In genomic region chr1:246569248-246570238, GRCh38 we compare ENCODE assay signal across 8 cellular contexts. TPM values are rescaled to one million over a fixed set of nuclear protein-coding genes. Genes with fewer than 3 reads are reported as not detected.
A peak's percentile ranks its signal among the peaks of the same experiment; 100 is the strongest.
DNase-seq lines count a peak whose midpoint lies in the region; ATAC-seq and TF ChIP-seq lines count a peak whose summit lies in the region.

No MANE protein-coding gene starts in this region.

- H2AK5ac ChIP-seq in H9 (ENCODE audit: insufficient read length, low read length) = no peak overlapping the region

- H3K36me3 Mint-ChIP-seq in H9 (ENCODE audit: insufficient read depth in 1 of 3, low read depth in 3 of 3) = peaks cover 0 to 5% (median 2%) of the 10 kb centered on the region in 3 experiments; a peak in 3 of 7 replicates

- H3K27ac Mint-ChIP-seq in H9 = peak overlapping the region in 2 of 3 experiments; percentile 3 to 45; a peak in 2 of 7 replicates

- H2BK15ac ChIP-seq in H9 (ENCODE audit: low read depth, low read length) = no peak overlapping the region

- no peak overlapping the region for H3K4me3 Mint-ChIP-seq in H9

- H3K23me2 ChIP-seq in H9 (ENCODE audit: insufficient read length, low read depth, low read length, poor library complexity, severe bottlenecking) = peaks cover 7% of the 10 kb centered on the region

- H3K27me3 ChIP-seq in H9 (ENCODE audit: insufficient read depth, low read length) (no peaks in the 10 kb centered on the region), Peyer's patch (no peaks in the 10 kb centered on the region)

- 0 out of 5 replicates have a peak, but pooled peaks cover 0 to 2% of the 10 kb centered on the region in 2 experiments for H3K9me3 Mint-ChIP-seq in H9

- no peak overlapping the region for H2AFZ ChIP-seq in H9 (ENCODE audit: low read length)

- H3K4me1 Mint-ChIP-seq in H9 = peaks cover 13 to 14% of the 10 kb centered on the region in 2 experiments

- TF ChIP-seq CTCF in H9 (conservative IDR thresholded peaks at IDR 0.05) (no peak), Peyer's patch (IDR thresholded peaks at IDR 0.05) (no peak), coronary artery (IDR thresholded peaks at IDR 0.05) (no peak)

- WGBS in H9 (ENCODE audit: extremely low coverage, insufficient read length, low lambda C conversion rate) = no CpG with 5 or more reads among the region's 8 CpGs

- no peaks in the 10 kb centered on the region for H4K20me1 ChIP-seq in H9 (ENCODE audit: control insufficient read depth, insufficient read depth, insufficient read length)

- H3K4me1 ChIP-seq in H9 (ENCODE audit: insufficient read depth, low read length) (no peaks in the 10 kb centered on the region; the same call in 1 of the 2 replicates), Peyer's patch (peaks cover 0 to 53% (median 9%) of the 10 kb centered on the region in 4 donors)

- no peak for ATAC-seq in GM19351 (IDR thresholded peaks at IDR 0.05; ENCODE audit: unreplicated experiment)
- ATAC-seq in HG03135 (IDR thresholded peaks at IDR 0.05; ENCODE audit: unreplicated experiment) = no peak

- peaks cover 14% of the 10 kb centered on the region; the same call in 1 of the 2 replicates for H3K79me2 ChIP-seq in H9 (ENCODE audit: insufficient read depth, low read length)

- no peak for TF ChIP-seq POLR2A in Peyer's patch (IDR thresholded peaks at IDR 0.05)

- peaks cover 4% of the 10 kb centered on the region for H3K79me1 ChIP-seq in H9 (ENCODE audit: insufficient read depth, low read depth, low read length, poor library complexity, severe bottlenecking)

- H3K27ac ChIP-seq in H9 (ENCODE audit: insufficient read length, low read depth, low read length) (no peak overlapping the region), Peyer's patch (peak overlapping the region; percentile 28 to 98 (median 60)), coronary artery (peak overlapping the region; percentile 13 to 77)

- H4K91ac ChIP-seq in H9 (ENCODE audit: insufficient read length, low read depth, low read length) = no peak overlapping the region

- H3K14ac ChIP-seq in H9 (ENCODE audit: insufficient read depth, low read length) = no peak overlapping the region

- no peaks in the 10 kb centered on the region for H3K9me3 ChIP-seq in H9 (ENCODE audit: control insufficient read depth, low read depth, low read length)
- no peaks in the 10 kb centered on the region for H3K9me3 ChIP-seq in Peyer's patch

- no peak overlapping the region for H3K4ac ChIP-seq in H9 (ENCODE audit: low read depth, low read length)

- no peak overlapping the region for H2BK12ac ChIP-seq in H9 (ENCODE audit: insufficient read length, low read depth, low read length)

- H3K23ac ChIP-seq in H9 (ENCODE audit: insufficient read length, low read depth, low read length) = no peak overlapping the region

- no peaks in the 10 kb centered on the region for H3K36me3 ChIP-seq in Peyer's patch

- no peaks in the 10 kb centered on the region for H3K27me3 Mint-ChIP-seq in H9 (ENCODE audit: low read depth)

- no peak overlapping the region for H3K4me2 ChIP-seq in H9 (ENCODE audit: insufficient read depth, insufficient read length, low read length)

- H4K5ac ChIP-seq in H9 (ENCODE audit: insufficient read length, low read depth, low read length) = no peak overlapping the region

- no peak overlapping the region for H2BK120ac ChIP-seq in H9 (ENCODE audit: low read depth, low read length, poor library complexity, severe bottlenecking)

- H3K56ac ChIP-seq in H9 (ENCODE audit: insufficient read length, low read depth, low read length) = no peak overlapping the region

- H3K9ac ChIP-seq in H9 (ENCODE audit: extremely low read depth, insufficient read length, low read length) = no peak overlapping the region

- DNase-seq in H9 (no peak), Peyer's patch (no peak), coronary artery (ENCODE audit: low spot score) (no peak), renal cortical epithelial cell (ENCODE audit: low read depth) (peak; percentile 82), hippocampal formation (lab: John Stamatoyannopoulos, UW) (no peak), iPS-NIHi11 (ENCODE audit: low spot score) (no peak)

- no peak overlapping the region for H3T11ph ChIP-seq in H9 (ENCODE audit: low read length)

- H4K8ac ChIP-seq in H9 (replicated peaks; ENCODE audit: insufficient read length, low read depth, low read length) = no peak overlapping the region

- no peak overlapping the region for H2BK20ac ChIP-seq in H9 (ENCODE audit: low read depth, low read length, poor library complexity, severe bottlenecking)

- no peak overlapping the region for H2BK5ac ChIP-seq in H9 (ENCODE audit: insufficient read length, low read length)

- H3K18ac ChIP-seq in H9 (ENCODE audit: insufficient read length, low read depth, low read length) = no peak overlapping the region

- H3K4me3 ChIP-seq in Peyer's patch (peak overlapping the region in 1 of 4 donors; percentile 5), coronary artery (peak overlapping the region; percentile 2)

RNA-seq across cellular contexts. Expression of gene CNST, which starts 3.3 kb away (rescaled TPM):
- 18.0 and 19.8 TPM in 2 replicates for total RNA-seq in H9 (2021)
- total RNA-seq in Peyer's patch = 10 to 100 TPM; 62.0 to 75.7 (median 69.8) TPM
- 13.0 and 27.1 TPM in 2 replicates for total RNA-seq in renal cortical epithelial cell

RNA-seq across cellular contexts. Expression of gene TFB2M, which starts 3.5 kb away (rescaled TPM):
- total RNA-seq in H9 (2021) (27.0 and 27.7 TPM in 2 replicates), Peyer's patch (1 to 10 TPM; 5.6 to 8.4 (median 6.5) TPM), renal cortical epithelial cell (20.8 and 26.9 TPM in 2 replicates)
